8 cellular contexts compared by ENCODE assay signal in the genomic region with DNA sequence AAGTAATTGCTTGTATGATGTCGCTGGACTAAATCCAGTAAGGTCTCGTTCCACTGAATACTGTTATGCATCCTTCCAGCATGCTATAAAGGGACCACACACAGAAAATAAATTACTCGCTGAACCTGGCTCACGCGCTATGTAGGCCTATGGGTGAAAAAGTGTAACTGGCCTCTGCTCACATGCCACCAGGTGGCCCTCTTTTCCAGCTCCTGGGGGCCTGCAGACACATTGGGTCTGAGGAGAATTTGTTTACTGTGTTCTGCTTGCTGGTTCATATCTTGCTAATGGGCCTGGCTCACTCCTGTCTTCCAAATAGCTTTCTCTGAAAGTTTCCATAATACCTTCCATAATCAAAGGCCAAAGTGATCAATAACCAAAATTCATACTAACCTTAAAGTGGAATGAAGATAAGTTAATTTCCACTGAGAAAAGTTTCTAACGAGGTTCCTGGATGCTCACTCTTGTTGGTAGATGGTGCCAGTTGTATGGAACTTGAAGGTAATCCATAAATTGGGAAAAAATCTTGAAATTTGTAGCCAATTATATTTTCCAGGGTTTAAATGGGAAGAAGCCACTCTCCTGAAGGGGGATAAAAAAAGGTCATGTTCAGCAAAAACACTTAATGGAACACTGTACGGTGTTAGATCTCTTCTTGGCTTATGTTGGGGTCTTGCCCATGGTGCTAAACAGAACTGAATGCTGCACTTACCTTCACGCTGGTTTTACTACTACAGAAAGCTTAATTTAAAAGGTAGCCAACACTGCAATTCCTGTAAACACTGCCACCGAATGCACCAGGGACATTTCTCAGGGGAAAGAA. TPM values are rescaled to one million over a fixed set of nuclear protein-coding genes. Genes with fewer than 3 reads are reported as not detected.
DNase-seq lines count a peak whose midpoint lies in the region; ATAC-seq and TF ChIP-seq lines count a peak whose summit lies in the region.

No MANE protein-coding gene starts in this region.

- H3K4me3 Mint-ChIP-seq in T-cell = no peak overlapping the region

- H3K4me1 ChIP-seq in tibial artery = no peaks in the 10 kb centered on the region

- no peaks in the 10 kb centered on the region for H3K9me3 Mint-ChIP-seq in T-cell

- H3K27ac ChIP-seq in tibial artery = no peak overlapping the region

- no peaks in the 10 kb centered on the region for H3K36me3 ChIP-seq in tibial artery

- TF ChIP-seq CTCF in lower leg skin (IDR thresholded peaks at IDR 0.05) (no peak), tibial artery (IDR thresholded peaks at IDR 0.05) (no peak)

- POLR2A ChIA-PET in T-cell (lab: Charles Lee) = no interaction called here

- CTCF ChIA-PET in T-cell (lab: Charles Lee) = interaction anchor here (0.6 to 2.3 kb wide), 2 partner anchors 27 to 434 kb away, joined by 4 to 8 read pairs; no protein-coding TSS in a partner anchor

- no peak overlapping the region for H3K27ac Mint-ChIP-seq in T-cell

- no peak for TF ChIP-seq POLR2A in lower leg skin (IDR thresholded peaks at IDR 0.05)

- DNase-seq in NOMO-1 (lab: John Stamatoyannopoulos, UW; ENCODE audit: unreplicated experiment in 2 of 2) (peak; percentile 4 to 23), NOMO-1 treated with dmso at 0.1 percent for 144 hours (lab: John Stamatoyannopoulos, UW; ENCODE audit: unreplicated experiment) (no peak), T-cell (peak in 26 of 34 experiments; percentile 1 to 35 (median 14)), iPS DF 4.7 (ENCODE audit: extremely low read depth, low spot score) (peak; percentile 14), lower leg skin (ENCODE audit: low spot score in 2 of 2) (no peak), Ammon's horn (ENCODE audit: low spot score) (no peak), tibial artery (no peak)

- WGBS in lower leg skin, 2 donors = 75 to 79% methylated on average over 9 of the region's 9 CpGs

- H3K27me3 Mint-ChIP-seq in T-cell = no peaks in the 10 kb centered on the region

- peak; percentile 61 for ATAC-seq in HG03060 (IDR thresholded peaks at IDR 0.05; ENCODE audit: low read depth, unreplicated experiment)
- peak in 3 of 4 experiments; percentile 40 to 52 (median 43) for ATAC-seq in T-cell (replicated peaks in 1 of 4)

- H3K36me3 Mint-ChIP-seq in T-cell = no peaks in the 10 kb centered on the region

- H3K4me3 ChIP-seq in lower leg skin (ENCODE audit: low read depth, poor library complexity, severe bottlenecking) (no peak overlapping the region), tibial artery (no peak overlapping the region)

- peaks cover 0 to 4% of the 10 kb centered on the region in 2 donors for H3K27me3 ChIP-seq in tibial artery

- no peaks in the 10 kb centered on the region for H3K9me3 ChIP-seq in tibial artery

- no peaks in the 10 kb centered on the region for H3K4me1 Mint-ChIP-seq in T-cell

- intact Hi-C loops in lower leg skin (cut with DNase I; ENCODE audit: low total_unique reads) (no loop called here), tibial artery (cut with DNase I; ENCODE audit: low total_unique reads) (no loop called here)

RNA-seq across cellular contexts. Expression of gene ZPBP, which starts 27.0 kb away (rescaled TPM):
- total RNA-seq in T-cell = under 1 TPM in 1 of 5 donors, not detected in 4; 0.46 TPM
- under 1 TPM in 1 of 4 donors, not detected in 3; 0.23 TPM for total RNA-seq in lower leg skin

Comparison
In these comparisons a context has a peak if more than half of its experiments do, and no peak if none do; other contexts are left out.
1. DNase-seq: peak in NOMO-1 (2 of 2), T-cell (26 of 34) and iPS DF 4.7 (single experiment); none in NOMO-1 treated with dmso at 0.1 percent for 144 hours (single experiment), lower leg skin (0 of 2), Ammon's horn (single experiment) and tibial artery (0 of 2).